ENCODE assay signal across 8 cellular contexts in genomic region chr4:113762061-113762850, GRCh38. TPM values are rescaled to one million over a fixed set of nuclear protein-coding genes. Genes with fewer than 3 reads are reported as not detected.
A peak's percentile ranks its signal among the peaks of the same experiment; 100 is the strongest.
DNase-seq lines count a peak whose midpoint lies in the region; ATAC-seq and TF ChIP-seq lines count a peak whose summit lies in the region.

No MANE protein-coding gene starts in this region.

- H3K79me2 ChIP-seq in KMS-11 (ENCODE audit: insufficient read depth, low read depth) = peaks cover 18% of the 10 kb centered on the region; the same call in 1 of the 2 replicates

- H3K36me3 ChIP-seq in KMS-11 (ENCODE audit: insufficient read depth) = no peaks in the 10 kb centered on the region
- no peaks in the 10 kb centered on the region for H3K36me3 ChIP-seq in Peyer's patch
- H3K36me3 ChIP-seq in esophagus squamous epithelium = peaks cover 0 to 10% (median 0%) of the 10 kb centered on the region in 3 donors
- H3K36me3 ChIP-seq in muscle layer of duodenum (ENCODE audit: control insufficient read depth in 1 of 2, insufficient read depth in 2 of 2, low read length in 2 of 2) = peaks cover 6 to 17% of the 10 kb centered on the region in 2 donors

- H3K27me3 ChIP-seq in KMS-11 (ENCODE audit: insufficient read depth, low read depth) (no peaks in the 10 kb centered on the region), Peyer's patch (no peaks in the 10 kb centered on the region), esophagus squamous epithelium (no peaks in the 10 kb centered on the region), muscle layer of duodenum (ENCODE audit: low read depth, low read length) (no peaks in the 10 kb centered on the region)

- peak; percentile 96 to 99 for TF ChIP-seq POLR2A in Peyer's patch (IDR thresholded peaks at IDR 0.05)
- peak in 3 of 4 donors; percentile 98 to 99 (median 99) for TF ChIP-seq POLR2A in esophagus squamous epithelium (IDR thresholded peaks at IDR 0.05)

- no peaks in the 10 kb centered on the region for H3K9me3 Mint-ChIP-seq in activated T-helper 1 cell treated with anti-CD3 and anti-CD28 coated beads, Interleukin-12 subunit alpha, Interleukin-12 subunit beta, Interleukin-2, Interleukin-4 antibody, amounts not matched to agents 30 ng/mL and 10 ng/mL and 1 ng/mL, durations not matched to agents 14 hours and 24 hours and 36 hours

- no peaks in the 10 kb centered on the region for H3K9me3 ChIP-seq in Peyer's patch
- no peaks in the 10 kb centered on the region for H3K9me3 ChIP-seq in esophagus squamous epithelium
- H3K9me3 ChIP-seq in muscle layer of duodenum (ENCODE audit: control insufficient read depth in 1 of 2, low read length in 2 of 2) = no peaks in the 10 kb centered on the region

- peak overlapping the region; percentile 96 for H3K4me2 ChIP-seq in KMS-11

- peaks cover 22% of the 10 kb centered on the region for H3K36me3 Mint-ChIP-seq in activated T-helper 1 cell treated with anti-CD3 and anti-CD28 coated beads, Interleukin-12 subunit alpha, Interleukin-12 subunit beta, Interleukin-2, Interleukin-4 antibody, amounts not matched to agents 30 ng/mL and 10 ng/mL and 1 ng/mL, durations not matched to agents 14 hours and 24 hours and 36 hours (ENCODE audit: low read depth)

- WGBS in esophagus squamous epithelium, 2 donors = 0 to 1% methylated on average over 23 to 31 of the region's 44 CpGs

- H3K4me3 ChIP-seq in KMS-11 (IDR thresholded peaks at IDR 0.05; ENCODE audit: insufficient read depth, low read depth, low read length) (no peak overlapping the region), Peyer's patch (peak overlapping the region; percentile 72 to 88 (median 74)), esophagus squamous epithelium (peak overlapping the region; percentile 65 to 84 (median 74)), muscle layer of duodenum (ENCODE audit: low read depth in 1 of 2, low read length in 2 of 2) (peak overlapping the region; percentile 93 to 94)

- peak overlapping the region; percentile 84 for H3K4me3 Mint-ChIP-seq in activated T-helper 1 cell treated with anti-CD3 and anti-CD28 coated beads, Interleukin-12 subunit alpha, Interleukin-12 subunit beta, Interleukin-2, Interleukin-4 antibody, amounts not matched to agents 30 ng/mL and 10 ng/mL and 1 ng/mL, durations not matched to agents 14 hours and 24 hours and 36 hours

- peaks cover 31% of the 10 kb centered on the region for H3K4me1 ChIP-seq in KMS-11 (ENCODE audit: low read depth, poor library complexity, severe bottlenecking)
- H3K4me1 ChIP-seq in Peyer's patch = peaks cover 0 to 5% (median 2%) of the 10 kb centered on the region in 4 donors
- H3K4me1 ChIP-seq in esophagus squamous epithelium = peaks cover 0 to 32% (median 18%) of the 10 kb centered on the region in 3 donors
- H3K4me1 ChIP-seq in muscle layer of duodenum (ENCODE audit: control insufficient read depth in 1 of 2, insufficient read depth in 2 of 2, low read length in 2 of 2) = peaks cover 2 to 14% of the 10 kb centered on the region in 2 donors

- H3K27ac ChIP-seq in KMS-11 = peak overlapping the region; percentile 99
- H3K27ac ChIP-seq in Peyer's patch = peak overlapping the region; percentile 98 to 99 (median 98)
- H3K27ac ChIP-seq in esophagus squamous epithelium = peak overlapping the region; percentile 95 to 100 (median 99)
- peak overlapping the region; percentile 99 for H3K27ac ChIP-seq in muscle layer of duodenum (ENCODE audit: low read length)

- H3K4me1 Mint-ChIP-seq in activated T-helper 1 cell treated with anti-CD3 and anti-CD28 coated beads, Interleukin-12 subunit alpha, Interleukin-12 subunit beta, Interleukin-2, Interleukin-4 antibody, amounts not matched to agents 30 ng/mL and 10 ng/mL and 1 ng/mL, durations not matched to agents 14 hours and 24 hours and 36 hours (ENCODE audit: low read depth) = peaks cover 43% of the 10 kb centered on the region

- no peaks in the 10 kb centered on the region for H3K27me3 Mint-ChIP-seq in activated T-helper 1 cell treated with anti-CD3 and anti-CD28 coated beads, Interleukin-12 subunit alpha, Interleukin-12 subunit beta, Interleukin-2, Interleukin-4 antibody, amounts not matched to agents 30 ng/mL and 10 ng/mL and 1 ng/mL, durations not matched to agents 14 hours and 24 hours and 36 hours (ENCODE audit: insufficient read depth)

- H2AFZ ChIP-seq in KMS-11 (ENCODE audit: low read depth) = peak overlapping the region; percentile 64

- TF ChIP-seq CTCF in KMS-11 (conservative IDR thresholded peaks at IDR 0.05; ENCODE audit: low read depth, low read length) (no peak; the same call in 1 of the 2 replicates), Peyer's patch (IDR thresholded peaks at IDR 0.05) (peak in 1 of 6 experiments; percentile 9), esophagus squamous epithelium (IDR thresholded peaks at IDR 0.05) (peak in 3 of 6 experiments; percentile 11 to 41 (median 23))

- ATAC-seq in GM21737 (IDR thresholded peaks at IDR 0.05; ENCODE audit: unreplicated experiment) = peak; percentile 57

- H3K9ac ChIP-seq in KMS-11 = peak overlapping the region; percentile 95

- peak; percentile 81 for DNase-seq in DMS79 treated with DMSO at 0.1 percent for 48 hours (lab: John Stamatoyannopoulos, UW)
- peak; percentile 98 to 100 (median 100) for DNase-seq in Peyer's patch
- peak; percentile 98 for DNase-seq in activated T-helper 1 cell treated with anti-CD3 and anti-CD28 coated beads, Interleukin-12 subunit alpha, Interleukin-12 subunit beta, Interleukin-2, Interleukin-4 antibody, amounts not matched to agents 30 ng/mL and 10 ng/mL and 1 ng/mL, durations not matched to agents 14 hours and 24 hours and 36 hours (ENCODE audit: low spot score)
- peak; percentile 98 for DNase-seq in esophagus squamous epithelium (lab: John Stamatoyannopoulos, UW)
- peak; percentile 98 for DNase-seq in stimulated activated CD8-positive, alpha-beta memory T cell treated with anti-CD3 and anti-CD28 coated beads, Interleukin-7, amount 100 ng/mL, for 24 hours (ENCODE audit: low read depth)

- H4K20me1 ChIP-seq in KMS-11 (ENCODE audit: insufficient read depth) = no peaks in the 10 kb centered on the region

- peak overlapping the region; percentile 96 for H3K27ac Mint-ChIP-seq in activated T-helper 1 cell treated with anti-CD3 and anti-CD28 coated beads, Interleukin-12 subunit alpha, Interleukin-12 subunit beta, Interleukin-2, Interleukin-4 antibody, amounts not matched to agents 30 ng/mL and 10 ng/mL and 1 ng/mL, durations not matched to agents 14 hours and 24 hours and 36 hours

- intact Hi-C loops in activated T-helper 1 cell treated with anti-CD3 and anti-CD28 coated beads, Interleukin-12 subunit alpha, Interleukin-12 subunit beta, Interleukin-2, Interleukin-4 antibody, amounts not matched to agents 30 ng/mL and 10 ng/mL and 1 ng/mL, durations not matched to agents 14 hours and 24 hours and 36 hours (cut with micrococcal nuclease) = loop anchor here (1.0 to 5.0 kb wide), 17 partner anchors 60 to 1245 kb away; partner anchors contain the start of gene NEUROG2
- intact Hi-C loops in esophagus squamous epithelium (cut with DNase I) = loop anchor here (5.0 kb wide), 2 partner anchors 215 to 380 kb away; no protein-coding TSS in a partner anchor

RNA-seq across cellular contexts. Expression of gene CAMK2D, which starts 0.7 kb away (rescaled TPM):
- total RNA-seq in Peyer's patch (100 to 1,000 TPM in 1 of 4 donors, 10 to 100 TPM in 3; 38.8 to 125 (median 63.5) TPM), esophagus squamous epithelium (10 to 100 TPM; 30.7 to 47.7 (median 38.2) TPM)
- total RNA-seq in activated T-helper 1 cell treated with anti-CD3 and anti-CD28 coated beads, Interleukin-12 subunit alpha, Interleukin-12 subunit beta, Interleukin-2, Interleukin-4 antibody, amounts not matched to agents 30 ng/mL and 10 ng/mL and 1 ng/mL, durations not matched to agents 14 hours and 24 hours and 36 hours = 67.7 and 73.5 TPM in 2 replicates
